ENCODE assay signal across 8 cellular contexts in the genomic region with DNA sequence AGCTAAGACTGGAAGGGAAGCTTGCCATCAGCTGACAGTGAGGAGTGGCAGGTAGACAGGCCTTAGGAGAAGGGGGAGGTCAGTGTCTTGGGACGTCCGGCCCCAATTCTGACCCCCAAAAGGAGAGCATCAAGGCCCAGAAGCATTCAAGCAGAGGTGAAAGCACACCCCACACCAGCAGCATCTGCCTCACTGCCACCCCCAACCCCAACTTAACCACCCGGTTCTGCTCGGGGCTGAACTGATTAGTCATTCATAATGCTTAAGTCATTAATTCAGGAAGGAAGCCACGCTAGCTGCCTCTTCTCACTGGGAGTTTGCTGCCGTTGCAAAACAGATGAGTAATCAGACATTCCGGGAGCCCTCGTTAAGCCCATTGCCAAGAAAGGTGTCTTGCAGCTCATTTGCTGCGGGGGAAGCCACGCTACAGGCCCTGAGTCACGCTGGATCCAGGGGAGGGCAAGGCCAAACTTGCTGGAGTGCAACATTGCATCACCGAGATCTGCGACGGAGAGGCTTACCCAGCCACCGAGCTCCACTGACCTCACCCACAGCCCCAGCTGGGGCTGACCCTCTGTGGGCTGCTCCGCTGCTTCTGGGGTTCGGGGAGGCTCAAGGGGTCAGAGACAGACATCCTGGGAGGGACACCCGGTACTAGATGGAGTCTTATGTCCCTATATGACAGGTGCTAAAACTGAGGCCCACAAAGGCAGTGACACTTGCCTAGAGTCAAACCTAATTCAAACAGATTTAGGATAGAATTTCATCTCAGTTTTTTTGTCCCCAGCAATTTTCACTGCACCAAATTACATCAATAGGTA. TPM values are rescaled to one million over a fixed set of nuclear protein-coding genes. Genes with fewer than 3 reads are reported as not detected.
DNase-seq lines count a peak whose midpoint lies in the region; ATAC-seq and TF ChIP-seq lines count a peak whose summit lies in the region.

No MANE protein-coding gene starts in this region.

- H3K4me1 Mint-ChIP-seq in activated naive CD4-positive, alpha-beta T cell treated with anti-CD3 and anti-CD28 coated beads for 36 hours (ENCODE audit: low read depth), result peaks cover 3% of the 10 kb centered on the region
- peaks cover 6% of the 10 kb centered on the region for H3K4me1 Mint-ChIP-seq in activated naive CD4-positive, alpha-beta T cell treated with anti-CD3 and anti-CD28 coated beads, Interleukin-2, amount 10 ng/mL, durations not matched to agents 7 days and 5 days

- H3K4me2 ChIP-seq in mesendoderm (ENCODE audit: low read length), result no peak overlapping the region

- peak; percentile 68 for DNase-seq in activated naive CD4-positive, alpha-beta T cell treated with anti-CD3 and anti-CD28 coated beads for 36 hours
- no peak for DNase-seq in activated naive CD4-positive, alpha-beta T cell treated with anti-CD3 and anti-CD28 coated beads, Interleukin-2, amount 10 ng/mL, durations not matched to agents 7 days and 5 days
- peak; percentile 73 for DNase-seq in OCI-M1 (lab: John Stamatoyannopoulos, UW)
- peak; percentile 99 for DNase-seq in dermis blood vessel endothelial cell
- DNase-seq in mesendoderm, result peak; percentile 99
- peak; percentile 42 to 64 for DNase-seq in tibial nerve (ENCODE audit: low spot score in 2 of 2)

- no peak overlapping the region for H2AK5ac ChIP-seq in mesendoderm (ENCODE audit: low read length)

- no peaks in the 10 kb centered on the region for H3K27me3 Mint-ChIP-seq in activated naive CD4-positive, alpha-beta T cell treated with anti-CD3 and anti-CD28 coated beads for 36 hours (ENCODE audit: low read depth)
- peaks cover 51% of the 10 kb centered on the region for H3K27me3 Mint-ChIP-seq in activated naive CD4-positive, alpha-beta T cell treated with anti-CD3 and anti-CD28 coated beads, Interleukin-2, amount 10 ng/mL, durations not matched to agents 7 days and 5 days

- no peak overlapping the region for H4K8ac ChIP-seq in mesendoderm (ENCODE audit: low read depth, low read length)

- CTCF ChIA-PET in activated naive CD4-positive, alpha-beta T cell treated with anti-CD3 and anti-CD28 coated beads for 36 hours (lab: Charles Lee), result no interaction called here
- CTCF ChIA-PET in activated naive CD4-positive, alpha-beta T cell treated with anti-CD3 and anti-CD28 coated beads, Interleukin-2, amount 10 ng/mL, durations not matched to agents 7 days and 5 days (lab: Charles Lee), result interaction anchor here (1.1 kb wide), 1 partner anchor 20 kb away, joined by 3 read pairs; no protein-coding TSS in a partner anchor

- peak overlapping the region; percentile 58 for H2BK5ac ChIP-seq in mesendoderm (ENCODE audit: low read length)

- H3K4me3 Mint-ChIP-seq in activated naive CD4-positive, alpha-beta T cell treated with anti-CD3 and anti-CD28 coated beads for 36 hours, result no peak overlapping the region
- no peak overlapping the region for H3K4me3 Mint-ChIP-seq in activated naive CD4-positive, alpha-beta T cell treated with anti-CD3 and anti-CD28 coated beads, Interleukin-2, amount 10 ng/mL, durations not matched to agents 7 days and 5 days

- H3K9me3 Mint-ChIP-seq in activated naive CD4-positive, alpha-beta T cell treated with anti-CD3 and anti-CD28 coated beads for 36 hours, result no peaks in the 10 kb centered on the region
- no peaks in the 10 kb centered on the region for H3K9me3 Mint-ChIP-seq in activated naive CD4-positive, alpha-beta T cell treated with anti-CD3 and anti-CD28 coated beads, Interleukin-2, amount 10 ng/mL, durations not matched to agents 7 days and 5 days

- H2BK15ac ChIP-seq in mesendoderm (replicated peaks; ENCODE audit: low read depth), result no peak overlapping the region

- H3K4me1 ChIP-seq in mesendoderm (ENCODE audit: control insufficient read depth, low read depth, low read length), result peaks cover 11% of the 10 kb centered on the region
- peaks cover 0 to 12% (median 1%) of the 10 kb centered on the region in 4 donors for H3K4me1 ChIP-seq in tibial nerve

- peak overlapping the region; percentile 36 for H3K27ac Mint-ChIP-seq in activated naive CD4-positive, alpha-beta T cell treated with anti-CD3 and anti-CD28 coated beads for 36 hours
- no peak overlapping the region for H3K27ac Mint-ChIP-seq in activated naive CD4-positive, alpha-beta T cell treated with anti-CD3 and anti-CD28 coated beads, Interleukin-2, amount 10 ng/mL, durations not matched to agents 7 days and 5 days

- peak overlapping the region; percentile 6 for H2BK120ac ChIP-seq in mesendoderm (ENCODE audit: low read depth, low read length)

- peak overlapping the region; percentile 49 for H3K23ac ChIP-seq in mesendoderm (ENCODE audit: low read length)

- ATAC-seq in HG03064 (IDR thresholded peaks at IDR 0.05; ENCODE audit: low read depth, unreplicated experiment) (peak; percentile 57), HG02840 (IDR thresholded peaks at IDR 0.05; ENCODE audit: low FRiP score, unreplicated experiment) (no peak)

- no peak for TF ChIP-seq POLR2A in tibial nerve (IDR thresholded peaks at IDR 0.05)

- H3K4me3 ChIP-seq in mesendoderm (ENCODE audit: low read length) (no peak overlapping the region), tibial nerve (no peak overlapping the region)

- H3K36me3 ChIP-seq in mesendoderm (ENCODE audit: control insufficient read depth, insufficient read depth, low read length) (no peaks in the 10 kb centered on the region), tibial nerve (no peaks in the 10 kb centered on the region)

- H3K79me2 ChIP-seq in mesendoderm (ENCODE audit: control insufficient read depth, insufficient read depth, low read length), result no peaks in the 10 kb centered on the region

- H3K79me1 ChIP-seq in mesendoderm (ENCODE audit: low read length), result no peaks in the 10 kb centered on the region

- WGBS in mesendoderm (ENCODE audit: extremely low coverage, insufficient coverage, low lambda C conversion rate), result no CpG with 5 or more reads among the region's 18 CpGs
- WGBS in tibial nerve, 2 donors, result 38 to 66% methylated on average over 13 to 16 of the region's 18 CpGs

- peak overlapping the region; percentile 10 for H3K9ac ChIP-seq in mesendoderm (ENCODE audit: low read length)

- peak overlapping the region; percentile 69 for H3K18ac ChIP-seq in mesendoderm (ENCODE audit: low read length)

- H3K56ac ChIP-seq in mesendoderm (ENCODE audit: low read length), result peak overlapping the region; percentile 58

- H3K9me3 ChIP-seq in tibial nerve, result no peaks in the 10 kb centered on the region

- H3K27me3 ChIP-seq in mesendoderm (ENCODE audit: insufficient read depth, low read length, poor library complexity), result no peaks in the 10 kb centered on the region
- no peaks in the 10 kb centered on the region for H3K27me3 ChIP-seq in tibial nerve

- TF ChIP-seq CTCF in tibial nerve (IDR thresholded peaks at IDR 0.05), result no peak

- intact Hi-C loops in activated naive CD4-positive, alpha-beta T cell treated with anti-CD3 and anti-CD28 coated beads for 36 hours (cut with micrococcal nuclease), result no loop called here

- H3K4ac ChIP-seq in mesendoderm (ENCODE audit: low read depth, low read length), result peak overlapping the region; percentile 83

- H3K27ac ChIP-seq in mesendoderm (ENCODE audit: low read depth, low read length), result peak overlapping the region; percentile 73
- peak overlapping the region in 2 of 4 donors; percentile 12 to 62 for H3K27ac ChIP-seq in tibial nerve

- no peak overlapping the region for H4K5ac ChIP-seq in mesendoderm (ENCODE audit: low read length)

- peak in 1 of 2 donors; percentile 83 for TF ChIP-seq EP300 in tibial nerve (IDR thresholded peaks at IDR 0.05)

- H3K36me3 Mint-ChIP-seq in activated naive CD4-positive, alpha-beta T cell treated with anti-CD3 and anti-CD28 coated beads for 36 hours (ENCODE audit: low read depth), result no peaks in the 10 kb centered on the region
- H3K36me3 Mint-ChIP-seq in activated naive CD4-positive, alpha-beta T cell treated with anti-CD3 and anti-CD28 coated beads, Interleukin-2, amount 10 ng/mL, durations not matched to agents 7 days and 5 days, result no peaks in the 10 kb centered on the region

RNA-seq across cellular contexts. Expression of a gene that starts 46.4 kb away (rescaled TPM):
- 1 to 10 TPM; 2.3 to 2.5 TPM for total RNA-seq in activated naive CD4-positive, alpha-beta T cell treated with anti-CD3 and anti-CD28 coated beads for 36 hours
- total RNA-seq in dermis blood vessel endothelial cell, result 45.8 and 91.0 TPM in 2 replicates
- polyA plus RNA-seq in mesendoderm (2013, experiment 1 of 2), result 44.3 TPM
- polyA plus RNA-seq in mesendoderm (2013, experiment 2 of 2), result 42.6 TPM
- total RNA-seq in tibial nerve, result 10 to 100 TPM; 14.7 to 52.7 (median 27.7) TPM

Comparison
In these comparisons a context has a peak if more than half of its experiments do, and no peak if none do; other contexts are left out.
1. RNA of a gene that starts 46.4 kb away (total RNA-seq): 45.8 to 91.0 TPM in dermis blood vessel endothelial cell and 14.7 to 52.7 TPM in tibial nerve; 2.3 to 2.5 TPM in activated naive CD4-positive, alpha-beta T cell treated with anti-CD3 and anti-CD28 coated beads for 36 hours; every median in the first group is over 4 times any median in the second.